ENCODE assay signal across 1 cellular context in the genomic region with DNA sequence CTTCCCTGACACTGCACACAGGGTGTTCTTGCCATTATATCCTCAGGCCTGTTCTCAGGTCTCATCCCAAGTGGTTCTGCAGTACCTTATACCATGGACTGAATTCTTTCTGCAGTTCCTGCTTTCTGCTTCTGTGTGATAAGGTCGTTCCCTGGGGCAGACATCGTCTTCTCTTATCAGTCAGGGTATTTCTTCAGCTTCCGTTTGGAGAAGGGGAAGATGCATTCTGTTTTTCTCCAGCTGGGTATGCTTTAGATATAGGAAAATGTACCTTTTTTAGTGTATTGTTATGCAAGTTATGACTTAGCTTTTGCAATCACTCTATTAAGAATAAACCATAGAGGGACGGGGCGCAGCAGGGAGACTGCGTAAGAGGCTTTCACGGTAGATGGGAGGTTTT.
TF ChIP-seq lines count a peak whose summit lies in the region.

No MANE protein-coding gene starts in this region.

TF ChIP-seq in K562, 482 proteins besides CTCF, POLR2A, EP300 and RAD21 (continued from another document):
- TF ChIP-seq, protein P1, sequence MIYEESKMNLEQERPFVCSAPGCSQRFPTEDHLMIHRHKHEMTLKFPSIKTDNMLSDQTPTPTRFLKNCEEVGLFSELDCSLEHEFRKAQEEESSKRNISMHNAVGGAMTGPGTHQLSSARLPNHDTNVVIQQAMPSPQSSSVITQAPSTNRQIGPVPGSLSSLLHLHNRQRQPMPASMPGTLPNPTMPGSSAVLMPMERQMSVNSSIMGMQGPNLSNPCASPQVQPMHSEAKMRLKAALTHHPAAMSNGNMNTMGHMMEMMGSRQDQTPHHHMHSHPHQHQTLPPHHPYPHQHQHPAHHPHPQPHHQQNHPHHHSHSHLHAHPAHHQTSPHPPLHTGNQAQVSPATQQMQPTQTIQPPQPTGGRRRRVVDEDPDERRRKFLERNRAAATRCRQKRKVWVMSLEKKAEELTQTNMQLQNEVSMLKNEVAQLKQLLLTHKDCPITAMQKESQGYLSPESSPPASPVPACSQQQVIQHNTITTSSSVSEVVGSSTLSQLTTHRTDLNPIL (CRISPR knock-in tag; IDR thresholded peaks at IDR 0.05) = no peak
- TF ChIP-seq TEAD1 (CRISPR knock-in tag; IDR thresholded peaks at IDR 0.05) (0 out of 4 replicates have a peak, but pooled peaks of 1 of the 2 experiments have one; percentile 43), EHMT2 (IDR thresholded peaks at IDR 0.05) (no peak), SREBF2 (CRISPR knock-in tag; IDR thresholded peaks at IDR 0.05) (no peak), C11orf30 (IDR thresholded peaks at IDR 0.05; ENCODE audit: low read depth) (no peak), ZFPM2 (CRISPR knock-in tag; IDR thresholded peaks at IDR 0.05) (no peak), ATF7 (IDR thresholded peaks at IDR 0.05) (no peak), FOXM1 (IDR thresholded peaks at IDR 0.05; ENCODE audit: low read depth) (peak; percentile 23; the same call in 1 of the 2 replicates), FOXM1 (CRISPR knock-in tag; IDR thresholded peaks at IDR 0.05; ENCODE audit: low read depth) (no peak), TCF3 (CRISPR knock-in tag; IDR thresholded peaks at IDR 0.05) (peak; percentile 86), NELFE (IDR thresholded peaks at IDR 0.05; ENCODE audit: insufficient read depth, insufficient read length) (no peak), ZNF707 (CRISPR knock-in tag; conservative IDR thresholded peaks at IDR 0.05) (no peak), ARID1B (IDR thresholded peaks at IDR 0.05) (peak; percentile 87), PHB (CRISPR knock-in tag; IDR thresholded peaks at IDR 0.05) (no peak), HDAC2 (IDR thresholded peaks at IDR 0.05) (peak; percentile 48; the same call in 1 of the 2 replicates), HNRNPUL1 (IDR thresholded peaks at IDR 0.05; ENCODE audit: low read length) (no peak), ATF1 (CRISPR knock-in tag; IDR thresholded peaks at IDR 0.05) (no peak), ATF1 (tag; IDR thresholded peaks at IDR 0.05) (no peak), CTBP1 (IDR thresholded peaks at IDR 0.05; ENCODE audit: borderline replicate concordance) (peak; percentile 88)
- TF ChIP-seq, protein P2, sequence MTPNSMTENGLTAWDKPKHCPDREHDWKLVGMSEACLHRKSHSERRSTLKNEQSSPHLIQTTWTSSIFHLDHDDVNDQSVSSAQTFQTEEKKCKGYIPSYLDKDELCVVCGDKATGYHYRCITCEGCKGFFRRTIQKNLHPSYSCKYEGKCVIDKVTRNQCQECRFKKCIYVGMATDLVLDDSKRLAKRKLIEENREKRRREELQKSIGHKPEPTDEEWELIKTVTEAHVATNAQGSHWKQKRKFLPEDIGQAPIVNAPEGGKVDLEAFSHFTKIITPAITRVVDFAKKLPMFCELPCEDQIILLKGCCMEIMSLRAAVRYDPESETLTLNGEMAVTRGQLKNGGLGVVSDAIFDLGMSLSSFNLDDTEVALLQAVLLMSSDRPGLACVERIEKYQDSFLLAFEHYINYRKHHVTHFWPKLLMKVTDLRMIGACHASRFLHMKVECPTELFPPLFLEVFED (CRISPR knock-in tag; conservative IDR thresholded peaks at IDR 0.05) = no peak
- TF ChIP-seq, protein P3, sequence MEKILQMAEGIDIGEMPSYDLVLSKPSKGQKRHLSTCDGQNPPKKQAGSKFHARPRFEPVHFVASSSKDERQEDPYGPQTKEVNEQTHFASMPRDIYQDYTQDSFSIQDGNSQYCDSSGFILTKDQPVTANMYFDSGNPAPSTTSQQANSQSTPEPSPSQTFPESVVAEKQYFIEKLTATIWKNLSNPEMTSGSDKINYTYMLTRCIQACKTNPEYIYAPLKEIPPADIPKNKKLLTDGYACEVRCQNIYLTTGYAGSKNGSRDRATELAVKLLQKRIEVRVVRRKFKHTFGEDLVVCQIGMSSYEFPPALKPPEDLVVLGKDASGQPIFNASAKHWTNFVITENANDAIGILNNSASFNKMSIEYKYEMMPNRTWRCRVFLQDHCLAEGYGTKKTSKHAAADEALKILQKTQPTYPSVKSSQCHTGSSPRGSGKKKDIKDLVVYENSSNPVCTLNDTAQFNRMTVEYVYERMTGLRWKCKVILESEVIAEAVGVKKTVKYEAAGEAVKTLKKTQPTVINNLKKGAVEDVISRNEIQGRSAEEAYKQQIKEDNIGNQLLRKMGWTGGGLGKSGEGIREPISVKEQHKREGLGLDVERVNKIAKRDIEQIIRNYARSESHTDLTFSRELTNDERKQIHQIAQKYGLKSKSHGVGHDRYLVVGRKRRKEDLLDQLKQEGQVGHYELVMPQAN (IDR thresholded peaks at IDR 0.05; ENCODE audit: borderline replicate concordance) = no peak
